ENCODE assay signal across 8 cellular contexts in the genomic region with DNA sequence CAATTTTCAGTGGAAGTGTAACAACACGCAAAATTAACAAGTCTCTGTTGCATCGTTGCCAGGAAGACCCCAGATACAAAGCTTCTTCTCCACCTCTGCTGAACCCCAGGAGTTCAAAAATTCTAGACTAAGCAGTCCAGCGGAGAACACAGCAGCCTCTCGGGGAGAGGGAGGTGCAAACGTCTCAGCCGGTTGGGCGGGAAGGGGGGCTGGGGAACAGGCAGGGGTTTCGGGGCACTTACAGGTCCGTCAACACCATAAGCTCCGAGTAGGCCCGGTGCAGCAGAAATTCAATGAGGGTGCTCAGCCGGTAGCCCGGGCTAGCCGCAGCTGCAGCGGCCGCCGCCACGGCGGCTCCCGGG. TPM values are rescaled to one million over a fixed set of nuclear protein-coding genes. Genes with fewer than 3 reads are reported as not detected.
DNase-seq lines count a peak whose midpoint lies in the region; ATAC-seq and TF ChIP-seq lines count a peak whose summit lies in the region.

No MANE protein-coding gene starts in this region.

- ATAC-seq in HG03159 (IDR thresholded peaks at IDR 0.05; ENCODE audit: unreplicated experiment) (peak; percentile 18), HG03039 (IDR thresholded peaks at IDR 0.05; ENCODE audit: unreplicated experiment) (no peak), HG03095 (IDR thresholded peaks at IDR 0.05; ENCODE audit: unreplicated experiment) (no peak)

- no peaks in the 10 kb centered on the region for H3K36me3 ChIP-seq in esophagus (ENCODE audit: control insufficient read depth in 2 of 2, insufficient read depth in 2 of 2, low read length in 1 of 2)

- H3K4me3 Mint-ChIP-seq in Calu3 (ENCODE audit: low read depth, unreplicated experiment) (peak overlapping the region; percentile 82), neural crest cell (peak overlapping the region; percentile 94)

- intact Hi-C loops in Calu3 (cut with micrococcal nuclease; ENCODE audit: unreplicated experiment) = loop anchor here (5.0 kb wide), 1 partner anchor 57 kb away; no protein-coding TSS in a partner anchor

- H3K9me3 Mint-ChIP-seq in Calu3 (ENCODE audit: low read depth, unreplicated experiment) = no peaks in the 10 kb centered on the region
- no peaks in the 10 kb centered on the region for H3K9me3 Mint-ChIP-seq in neural crest cell

- H3K27me3 ChIP-seq in esophagus (ENCODE audit: control insufficient read depth in 1 of 2, insufficient read depth in 2 of 2, low read length in 2 of 2) = no peaks in the 10 kb centered on the region

- no peaks in the 10 kb centered on the region for H3K4me1 ChIP-seq in esophagus (ENCODE audit: control insufficient read depth in 2 of 2, insufficient read depth in 2 of 2, low read length in 1 of 2)

- no TSS peak for BruUV-seq in Calu3 (replicated peaks; lab: Mats Ljungman, UMichigan)

- no peak for TF ChIP-seq CTCF in Calu3 (IDR thresholded peaks at IDR 0.05; ENCODE audit: unreplicated experiment)
- no peak for TF ChIP-seq CTCF in neural crest cell (conservative IDR thresholded peaks at IDR 0.05)

- no peaks in the 10 kb centered on the region for H3K9me3 ChIP-seq in esophagus (ENCODE audit: control insufficient read depth in 2 of 2, insufficient read depth in 1 of 2, low read depth in 1 of 2, low read length in 1 of 2)

- H3K4me3 ChIP-seq in esophagus (ENCODE audit: low read depth in 1 of 2, low read length in 2 of 2) = peak overlapping the region; percentile 65 to 79

- H3K36me3 Mint-ChIP-seq in Calu3 (ENCODE audit: insufficient read depth, unreplicated experiment) (peaks cover 22% of the 10 kb centered on the region), neural crest cell (ENCODE audit: low read depth) (no peaks in the 10 kb centered on the region)

- H3K4me1 Mint-ChIP-seq in Calu3 (ENCODE audit: low read depth, unreplicated experiment) (peaks cover 26% of the 10 kb centered on the region), neural crest cell (peaks cover 26% of the 10 kb centered on the region)

- 0 to 1% methylated on average over 15 to 20 of the region's 20 CpGs for WGBS in esophagus, 2 donors

- H3K27me3 Mint-ChIP-seq in Calu3 (ENCODE audit: unreplicated experiment) = no peaks in the 10 kb centered on the region
- H3K27me3 Mint-ChIP-seq in neural crest cell (ENCODE audit: low read depth) = no peaks in the 10 kb centered on the region

- CTCF ChIA-PET in Calu3 (lab: Charles Lee) = interaction anchor here (1.4 kb wide), 1 partner anchor 59 kb away, joined by 11 read pairs; no protein-coding TSS in a partner anchor

- H3K27ac Mint-ChIP-seq in Calu3 (ENCODE audit: unreplicated experiment) (no peak overlapping the region), neural crest cell (ENCODE audit: unreplicated experiment) (no peak overlapping the region)

- DNase-seq in Calu3 = no peak
- peak; percentile 25 to 28 for DNase-seq in activated CD4-positive, alpha-beta T cell treated with anti-CD3 and anti-CD28 coated beads for 4 hours
- no peak for DNase-seq in neural crest cell (ENCODE audit: low read depth, low spot score)
- DNase-seq in foreskin melanocyte = no peak

- peak overlapping the region; percentile 96 to 98 for H3K27ac ChIP-seq in esophagus (ENCODE audit: low read depth in 2 of 2, low read length in 1 of 2)

RNA-seq across cellular contexts. Expression of gene MED14, which starts 0.4 kb away (rescaled TPM):
- total RNA-seq in Calu3 (2022) (53.1 and 57.4 TPM in 2 replicates), neural crest cell (52.7 and 55.5 TPM in 2 replicates)
- 1 to 10 TPM; 7.4 to 9.8 TPM for polyA plus RNA-seq in esophagus

Comparison
In these comparisons a context has a peak if more than half of its experiments do, and no peak if none do; other contexts are left out.
1. DNase-seq: peak in activated CD4-positive, alpha-beta T cell treated with anti-CD3 and anti-CD28 coated beads for 4 hours (2 of 2); none in Calu3 (single experiment), neural crest cell (single experiment) and foreskin melanocyte (single experiment).